15 cellular contexts compared by ENCODE assay signal in genomic region chr3:31009881-31010280, GRCh38.
A peak's percentile ranks its signal among the peaks of the same experiment; 100 is the strongest.
DNase-seq lines count a peak whose midpoint lies in the region; ATAC-seq and TF ChIP-seq lines count a peak whose summit lies in the region.
"Had no signal": no experiment of that assay in that cellular context is flagged by ENCODE, and none has a peak within 500 bp of the region (broad histone marks: within the 10 kb centered on the region; RNA-seq: fewer than 3 reads in every experiment).

No MANE protein-coding gene starts in this region.

- peaks cover 15% of the 10 kb centered on the region for H3K4me1 ChIP-seq in mesodermal cell (ENCODE audit: control insufficient read depth, insufficient read depth, low read length, poor library complexity, severe bottlenecking)

- peak overlapping the region; percentile 39 for H3K27ac ChIP-seq in mesodermal cell (ENCODE audit: low read depth, low read length, severe bottlenecking)
- no peak overlapping the region for H3K27ac ChIP-seq in dorsolateral prefrontal cortex
- H3K27ac ChIP-seq: BLaER1 treated with 17β-estradiol and CSF1 and Interleukin-3, amounts not matched to agents 10 nM and 100 nM; neutrophil had no signal

- H3K27me3 ChIP-seq in dorsolateral prefrontal cortex: peaks cover 0 to 4% (median 0%) of the 10 kb centered on the region in 45 donors
- H3K27me3 ChIP-seq: BLaER1 treated with 17β-estradiol and CSF1 and Interleukin-3, amounts not matched to agents 10 nM and 100 nM; neutrophil had no signal

- peaks cover 21% of the 10 kb centered on the region for H3K9me3 ChIP-seq in mesodermal cell (ENCODE audit: control insufficient read depth, low read length)
- H3K9me3 ChIP-seq: neutrophil had no signal

- intact Hi-C loops in dorsolateral prefrontal cortex (cut with DNase I): no loop called here

- H3K27ac Mint-ChIP-seq in HFFc6 (peak overlapping the region; percentile 60; the same call in 1 of the 2 replicates), osteocyte (ENCODE audit: unreplicated experiment) (no peak overlapping the region)
- H3K27ac Mint-ChIP-seq in activated naive CD8-positive, alpha-beta T cell treated with anti-CD3 and anti-CD28 coated beads, Interleukin-2, amount 50 U/mL, for 24 hours: no peak overlapping the region
- H3K27ac Mint-ChIP-seq: activated naive CD4-positive, alpha-beta T cell treated with anti-CD3 and anti-CD28 coated beads, Interleukin-2, amount 50 U/mL, for 72 hours; stimulated activated naive CD8-positive, alpha-beta T cell treated with anti-CD3 and anti-CD28 coated beads, Interleukin-15, Interleukin-2, amounts not matched to agents 100 ng/mL and 50 ng/mL, for 24 hours had no signal

- H3K27me3 Mint-ChIP-seq in HFFc6 (ENCODE audit: insufficient read depth) (no peaks in the 10 kb centered on the region; the same call in 1 of the 2 replicates), osteocyte (ENCODE audit: unreplicated experiment) (no peaks in the 10 kb centered on the region)
- no peaks in the 10 kb centered on the region for H3K27me3 Mint-ChIP-seq in activated naive CD8-positive, alpha-beta T cell treated with anti-CD3 and anti-CD28 coated beads, Interleukin-2, amount 50 U/mL, for 24 hours
- H3K27me3 Mint-ChIP-seq: stimulated activated naive CD8-positive, alpha-beta T cell treated with anti-CD3 and anti-CD28 coated beads, Interleukin-15, Interleukin-2, amounts not matched to agents 100 ng/mL and 50 ng/mL, for 24 hours had no signal

- no peak for TF ChIP-seq CTCF in HFFc6 (IDR thresholded peaks at IDR 0.05)
- no peak for TF ChIP-seq CTCF in cardiac fibroblast (IDR thresholded peaks at IDR 0.05; ENCODE audit: low read depth, low read length)
- no peak for TF ChIP-seq CTCF in dorsolateral prefrontal cortex (IDR thresholded peaks at IDR 0.05 in 54 of 56, conservative IDR thresholded peaks at IDR 0.05 in 2 of 56; ENCODE audit: low read depth in 1 of 56, partially characterized antibody in 56 of 56)
- no peak for TF ChIP-seq CTCF in osteocyte (IDR thresholded peaks at IDR 0.05)

- H3K4me1 Mint-ChIP-seq in HFFc6 (ENCODE audit: low read depth) (peaks cover 77% of the 10 kb centered on the region), osteocyte (ENCODE audit: unreplicated experiment) (peaks cover 3% of the 10 kb centered on the region)
- H3K4me1 Mint-ChIP-seq in activated naive CD8-positive, alpha-beta T cell treated with anti-CD3 and anti-CD28 coated beads, Interleukin-2, amount 50 U/mL, for 24 hours: no peaks in the 10 kb centered on the region

- DNase-seq in HFFc6 (no peak), NCI-H2227 treated with DMSO at 0.1 percent for 48 hours (lab: John Stamatoyannopoulos, UW) (peak; percentile 19), cardiac fibroblast (ENCODE audit: low read depth in 2 of 2) (peak; percentile 10 to 38), dorsolateral prefrontal cortex (no peak), occipital lobe (lab: John Stamatoyannopoulos, UW) (no peak), osteocyte (ENCODE audit: extremely low spot score, unreplicated experiment) (no peak)
- no peak for DNase-seq in activated naive CD8-positive, alpha-beta T cell treated with anti-CD3 and anti-CD28 coated beads, Interleukin-2, amount 50 U/mL, for 24 hours
- DNase-seq: hippocampal formation, KBM-7, NCI-H187 treated with DMSO at 0.1 percent for 48 hours had no signal

- H3K4me3 Mint-ChIP-seq in HFFc6: no peak overlapping the region
- H3K4me3 Mint-ChIP-seq in osteocyte (ENCODE audit: unreplicated experiment): no peak overlapping the region
- no peak overlapping the region for H3K4me3 Mint-ChIP-seq in activated naive CD8-positive, alpha-beta T cell treated with anti-CD3 and anti-CD28 coated beads, Interleukin-2, amount 50 U/mL, for 24 hours
- H3K4me3 Mint-ChIP-seq: stimulated activated naive CD8-positive, alpha-beta T cell treated with anti-CD3 and anti-CD28 coated beads, Interleukin-15, Interleukin-2, amounts not matched to agents 100 ng/mL and 50 ng/mL, for 24 hours had no signal

- H3K4me3 ChIP-seq in cardiac fibroblast (replicated peaks in 1 of 2; ENCODE audit: low read depth in 2 of 2, low read length in 2 of 2): no peak overlapping the region
- no peak overlapping the region for H3K4me3 ChIP-seq in mesodermal cell (ENCODE audit: extremely low read depth, insufficient read depth, low read length, poor library complexity, severe bottlenecking)
- H3K4me3 ChIP-seq in dorsolateral prefrontal cortex: no peak overlapping the region
- H3K4me3 ChIP-seq: BLaER1 treated with 17β-estradiol and CSF1 and Interleukin-3, amounts not matched to agents 10 nM and 100 nM had no signal

- H3K36me3 ChIP-seq in mesodermal cell (ENCODE audit: control insufficient read depth, insufficient read depth, low read length): no peaks in the 10 kb centered on the region
- H3K36me3 ChIP-seq: BLaER1 treated with 17β-estradiol and CSF1 and Interleukin-3, amounts not matched to agents 10 nM and 100 nM; neutrophil had no signal

- ATAC-seq in activated naive CD8-positive, alpha-beta T cell treated with anti-CD3 and anti-CD28 coated beads, Interleukin-2, amount 50 U/mL, for 24 hours: no peak
- ATAC-seq: activated naive CD4-positive, alpha-beta T cell treated with anti-CD3 and anti-CD28 coated beads, Interleukin-2, amount 50 U/mL, for 72 hours had no signal

- H3K9me3 Mint-ChIP-seq in HFFc6 (peaks cover 5% of the 10 kb centered on the region), osteocyte (ENCODE audit: unreplicated experiment) (peaks cover 9% of the 10 kb centered on the region)
- H3K9me3 Mint-ChIP-seq in activated naive CD8-positive, alpha-beta T cell treated with anti-CD3 and anti-CD28 coated beads, Interleukin-2, amount 50 U/mL, for 24 hours: no peaks in the 10 kb centered on the region

- H3K36me3 Mint-ChIP-seq in HFFc6 (ENCODE audit: low read depth) (peaks cover 18% of the 10 kb centered on the region; the same call in 1 of the 2 replicates), osteocyte (ENCODE audit: unreplicated experiment) (peaks cover 3% of the 10 kb centered on the region)
- H3K36me3 Mint-ChIP-seq in activated naive CD8-positive, alpha-beta T cell treated with anti-CD3 and anti-CD28 coated beads, Interleukin-2, amount 50 U/mL, for 24 hours (ENCODE audit: low read depth): no peaks in the 10 kb centered on the region
- H3K36me3 Mint-ChIP-seq: activated naive CD4-positive, alpha-beta T cell treated with anti-CD3 and anti-CD28 coated beads, Interleukin-2, amount 50 U/mL, for 72 hours had no signal

Comparison
In these comparisons a context has a peak if more than half of its experiments do, and no peak if none do; other contexts are left out.
1. DNase-seq: peak in NCI-H2227 treated with DMSO at 0.1 percent for 48 hours (single experiment) and cardiac fibroblast (2 of 2); none in HFFc6 (single experiment), dorsolateral prefrontal cortex (0 of 10), occipital lobe (single experiment), osteocyte (single experiment) and activated naive CD8-positive, alpha-beta T cell treated with anti-CD3 and anti-CD28 coated beads, Interleukin-2, amount 50 U/mL, for 24 hours (single experiment).